Comparison of ENCODE assay signal across 8 cellular contexts in the genomic region with DNA sequence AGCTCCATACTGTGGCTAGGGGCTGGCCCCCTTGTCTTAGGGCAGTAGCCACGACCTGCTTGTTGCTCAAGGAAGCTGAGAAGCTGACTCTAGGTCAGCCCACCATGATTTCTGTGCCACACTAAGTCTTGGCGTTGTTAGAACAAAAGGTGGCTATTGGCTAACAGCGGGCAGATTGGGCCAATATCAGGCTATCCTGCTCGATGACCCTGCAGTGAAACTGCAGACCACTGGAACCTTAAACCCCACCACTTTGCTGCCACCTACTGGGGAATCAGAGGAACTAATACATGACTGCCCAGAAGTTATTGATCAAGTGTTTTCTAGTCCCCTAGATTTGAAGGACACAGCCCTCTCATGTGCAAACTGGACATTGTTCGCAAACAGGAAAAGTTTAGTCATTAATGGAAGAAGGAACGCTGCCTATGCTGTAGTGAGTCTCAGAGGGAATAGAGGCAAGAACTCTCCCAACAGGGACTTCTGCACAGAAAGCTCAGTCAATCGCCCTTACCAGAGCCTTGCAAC. TPM values are rescaled to one million over a fixed set of nuclear protein-coding genes. Genes with fewer than 3 reads are reported as not detected.
DNase-seq lines count a peak whose midpoint lies in the region; ATAC-seq and TF ChIP-seq lines count a peak whose summit lies in the region.

No MANE protein-coding gene starts in this region.

- DNase-seq in DMS53 (lab: John Stamatoyannopoulos, UW) (peak; percentile 44), OCI-M2 (lab: John Stamatoyannopoulos, UW; ENCODE audit: unreplicated experiment) (peak; percentile 18), glutamatergic neuron (peak; percentile 67), sciatic nerve (ENCODE audit: low spot score) (no peak), NCI-H2196 (lab: John Stamatoyannopoulos, UW; ENCODE audit: unreplicated experiment) (no peak)

- H3K27me3 Mint-ChIP-seq in activated T-helper 17 cell treated with anti-CD3 and anti-CD28 coated beads, Interleukin-2, amount 50 U/mL, for 72 hours = peaks cover 7% of the 10 kb centered on the region
- H3K27me3 Mint-ChIP-seq in glutamatergic neuron (ENCODE audit: unreplicated experiment) = no peaks in the 10 kb centered on the region

- no peak overlapping the region for H3K4me3 Mint-ChIP-seq in activated T-helper 17 cell treated with anti-CD3 and anti-CD28 coated beads, Interleukin-2, amount 50 U/mL, for 72 hours
- no peak overlapping the region for H3K4me3 Mint-ChIP-seq in glutamatergic neuron (ENCODE audit: unreplicated experiment)

- no peaks in the 10 kb centered on the region for H3K36me3 Mint-ChIP-seq in activated T-helper 17 cell treated with anti-CD3 and anti-CD28 coated beads, Interleukin-2, amount 50 U/mL, for 72 hours (ENCODE audit: low read depth)
- H3K36me3 Mint-ChIP-seq in glutamatergic neuron (ENCODE audit: unreplicated experiment) = no peaks in the 10 kb centered on the region

- H3K9me3 Mint-ChIP-seq in activated T-helper 17 cell treated with anti-CD3 and anti-CD28 coated beads, Interleukin-2, amount 50 U/mL, for 72 hours = no peaks in the 10 kb centered on the region
- H3K9me3 Mint-ChIP-seq in glutamatergic neuron (ENCODE audit: unreplicated experiment) = no peaks in the 10 kb centered on the region

- ATAC-seq in GM19438 (IDR thresholded peaks at IDR 0.05; ENCODE audit: low read depth, unreplicated experiment) (peak; percentile 55), HG03378 (IDR thresholded peaks at IDR 0.05; ENCODE audit: unreplicated experiment) (peak; percentile 69), sciatic nerve (peak; percentile 48)
- peak; percentile 49 for ATAC-seq in activated T-helper 17 cell treated with anti-CD3 and anti-CD28 coated beads, Interleukin-2, amount 50 U/mL, for 72 hours (replicated peaks)

- peak; percentile 90 for TF ChIP-seq CTCF in glutamatergic neuron (IDR thresholded peaks at IDR 0.05; ENCODE audit: partially characterized antibody, unreplicated experiment)

- peaks cover 2% of the 10 kb centered on the region for H3K4me1 Mint-ChIP-seq in activated T-helper 17 cell treated with anti-CD3 and anti-CD28 coated beads, Interleukin-2, amount 50 U/mL, for 72 hours
- H3K4me1 Mint-ChIP-seq in glutamatergic neuron (ENCODE audit: low read depth, unreplicated experiment) = no peaks in the 10 kb centered on the region

- no peak overlapping the region for H3K27ac Mint-ChIP-seq in activated T-helper 17 cell treated with anti-CD3 and anti-CD28 coated beads, Interleukin-2, amount 50 U/mL, for 72 hours
- H3K27ac Mint-ChIP-seq in glutamatergic neuron (ENCODE audit: unreplicated experiment) = no peak overlapping the region

- intact Hi-C loops in sciatic nerve (cut with DNase I) = no loop called here

RNA-seq across cellular contexts. Expression of gene PAPSS1, which starts 17.0 kb away (rescaled TPM):
- total RNA-seq in activated T-helper 17 cell treated with anti-CD3 and anti-CD28 coated beads, Interleukin-2, amount 50 U/mL, for 72 hours = 10 to 100 TPM; 31.0 to 32.5 TPM
- total RNA-seq in glutamatergic neuron (ENCODE audit: unreplicated experiment) (105 TPM), sciatic nerve (52.9 TPM)

Comparison
In these comparisons a context has a peak if more than half of its experiments do, and no peak if none do; other contexts are left out.
1. DNase-seq: peak in DMS53 (single experiment), OCI-M2 (single experiment) and glutamatergic neuron (single experiment); none in sciatic nerve (single experiment) and NCI-H2196 (single experiment).
2. Peak in every context shown above with its lines, with median percentiles within 50 percentile points of each other: ATAC-seq.